13 cellular contexts compared by ENCODE assay signal in genomic region chr20:45340236-45340847, GRCh38. TPM values are rescaled to one million over a fixed set of nuclear protein-coding genes. Genes with fewer than 3 reads are reported as not detected.
DNase-seq lines count a peak whose midpoint lies in the region; ATAC-seq and TF ChIP-seq lines count a peak whose summit lies in the region.
"Had no signal": no experiment of that assay in that cellular context is flagged by ENCODE, and none has a peak within 500 bp of the region (broad histone marks: within the 10 kb centered on the region; RNA-seq: fewer than 3 reads in every experiment).

No MANE protein-coding gene starts in this region.

- intact Hi-C loops in Calu3 (cut with micrococcal nuclease; ENCODE audit: unreplicated experiment), result no loop called here

- CTCF ChIA-PET in Calu3 (lab: Charles Lee), result interaction anchor here (2.2 to 6.0 kb wide), 3 partner anchors 16 to 21 kb away, joined by 5 to 57 read pairs (median 19); partner anchors contain the start of gene SYS1

- no peaks in the 10 kb centered on the region for H3K9me3 ChIP-seq in right atrium auricular region

- peaks cover 28% of the 10 kb centered on the region for H3K36me3 ChIP-seq in right atrium auricular region

- DNase-seq in Calu3 (no peak), right atrium auricular region (ENCODE audit: low spot score) (no peak), progenitor cell of endocrine pancreas (ENCODE audit: low spot score, unreplicated experiment) (no peak), mesenteric fat pad (ENCODE audit: low spot score) (no peak), endothelial cell (ENCODE audit: low spot score) (no peak), NCI-H146 (lab: John Stamatoyannopoulos, UW) (no peak)
- DNase-seq: NCI-H748 treated with DMSO at 0.1 percent for 48 hours had no signal

- peaks cover 5 to 98% of the 10 kb centered on the region in 2 donors for H3K4me1 ChIP-seq in right atrium auricular region

- H3K27ac Mint-ChIP-seq in Calu3 (ENCODE audit: unreplicated experiment), result peak overlapping the region; percentile 99
- H3K27ac Mint-ChIP-seq in progenitor cell of endocrine pancreas, result peak overlapping the region; percentile 99
- H3K27ac Mint-ChIP-seq in endothelial cell (ENCODE audit: unreplicated experiment), result no peak overlapping the region
- H3K27ac Mint-ChIP-seq: IgD-negative memory B cell had no signal

- no peaks in the 10 kb centered on the region for H3K27me3 ChIP-seq in right atrium auricular region
- H3K27me3 ChIP-seq: foreskin keratinocyte had no signal

- ATAC-seq in GM18907 (IDR thresholded peaks at IDR 0.05; ENCODE audit: unreplicated experiment), result no peak
- ATAC-seq: foreskin keratinocyte had no signal

- H3K9me3 Mint-ChIP-seq in Calu3 (ENCODE audit: low read depth, unreplicated experiment) (no peaks in the 10 kb centered on the region), progenitor cell of endocrine pancreas (ENCODE audit: low read depth) (no peaks in the 10 kb centered on the region), endothelial cell (ENCODE audit: unreplicated experiment) (no peaks in the 10 kb centered on the region)
- H3K9me3 Mint-ChIP-seq: IgD-negative memory B cell had no signal

- BruUV-seq in Calu3 (replicated peaks; lab: Mats Ljungman, UMichigan), result no TSS peak

- peaks cover 96% of the 10 kb centered on the region for H3K36me3 Mint-ChIP-seq in Calu3 (ENCODE audit: insufficient read depth, unreplicated experiment)
- peaks cover 11% of the 10 kb centered on the region for H3K36me3 Mint-ChIP-seq in progenitor cell of endocrine pancreas (ENCODE audit: insufficient read depth)
- H3K36me3 Mint-ChIP-seq in endothelial cell (ENCODE audit: low read depth, unreplicated experiment), result no peaks in the 10 kb centered on the region
- H3K36me3 Mint-ChIP-seq: IgD-negative memory B cell had no signal

- H3K4me3 ChIP-seq in right atrium auricular region, result no peak overlapping the region

- H3K4me1 Mint-ChIP-seq in Calu3 (ENCODE audit: low read depth, unreplicated experiment) (peaks cover 92% of the 10 kb centered on the region), progenitor cell of endocrine pancreas (ENCODE audit: low read depth) (peaks cover 88% of the 10 kb centered on the region), endothelial cell (ENCODE audit: unreplicated experiment) (peaks cover 38% of the 10 kb centered on the region)

- no peak for TF ChIP-seq CTCF in Calu3 (IDR thresholded peaks at IDR 0.05; ENCODE audit: unreplicated experiment)
- no peak for TF ChIP-seq CTCF in VCaP (conservative IDR thresholded peaks at IDR 0.05)
- no peak for TF ChIP-seq CTCF in right atrium auricular region (IDR thresholded peaks at IDR 0.05)
- no peak for TF ChIP-seq CTCF in progenitor cell of endocrine pancreas (IDR thresholded peaks at IDR 0.05; ENCODE audit: unreplicated experiment)
- TF ChIP-seq CTCF in endothelial cell (IDR thresholded peaks at IDR 0.05; ENCODE audit: unreplicated experiment), result no peak

- peak overlapping the region; percentile 92 for H3K27ac ChIP-seq in VCaP
- peak overlapping the region; percentile 96 to 97 for H3K27ac ChIP-seq in right atrium auricular region

- no peaks in the 10 kb centered on the region for H3K27me3 Mint-ChIP-seq in Calu3 (ENCODE audit: unreplicated experiment)
- H3K27me3 Mint-ChIP-seq in progenitor cell of endocrine pancreas, result no peaks in the 10 kb centered on the region
- no peaks in the 10 kb centered on the region for H3K27me3 Mint-ChIP-seq in endothelial cell (ENCODE audit: unreplicated experiment)

- H3K4me3 Mint-ChIP-seq in Calu3 (ENCODE audit: low read depth, unreplicated experiment) (peak overlapping the region; percentile 95), progenitor cell of endocrine pancreas (ENCODE audit: low read depth) (peak overlapping the region; percentile 95), endothelial cell (ENCODE audit: unreplicated experiment) (no peak overlapping the region)
- H3K4me3 Mint-ChIP-seq: IgD-negative memory B cell had no signal

RNA-seq across cellular contexts. Expression of gene SDC4, which starts 7.9 kb away (rescaled TPM):
- total RNA-seq in Calu3 (2022), result 238 and 256 TPM in 2 replicates
- 10 to 100 TPM; 71.4 to 95.2 TPM for total RNA-seq in right atrium auricular region
- 112 and 121 TPM in 2 replicates for total RNA-seq in progenitor cell of endocrine pancreas
- 81.6 TPM for total RNA-seq in mesenteric fat pad
- 7.4 TPM for total RNA-seq in endothelial cell (ENCODE audit: unreplicated experiment)

RNA-seq across cellular contexts. Expression of gene SYS1, which starts 22.6 kb away (rescaled TPM):
- total RNA-seq in Calu3 (2022), result 42.1 and 45.5 TPM in 2 replicates
- total RNA-seq in right atrium auricular region, result 10 to 100 TPM; 31.7 to 41.9 TPM
- 31.1 and 31.9 TPM in 2 replicates for total RNA-seq in progenitor cell of endocrine pancreas
- total RNA-seq in mesenteric fat pad, result 23.8 TPM
- 20.0 TPM for total RNA-seq in endothelial cell (ENCODE audit: unreplicated experiment)

RNA-seq across cellular contexts. Expression of gene MATN4, which starts 32.2 kb away (rescaled TPM):
- total RNA-seq in Calu3 (2022) (0.17 and 0.29 TPM in 2 replicates), right atrium auricular region (not detected), progenitor cell of endocrine pancreas (0.20 TPM in 1 of 2 replicates, not detected in the other), mesenteric fat pad (not detected), endothelial cell (ENCODE audit: unreplicated experiment) (not detected)
- total RNA-seq: foreskin keratinocyte had no signal

RNA-seq across cellular contexts. Expression of gene RBPJL, which starts 33.7 kb away (rescaled TPM):
- total RNA-seq in Calu3 (2022) (not detected in 2 replicates), right atrium auricular region (not detected), progenitor cell of endocrine pancreas (1.4 and 1.5 TPM in 2 replicates), mesenteric fat pad (not detected), endothelial cell (ENCODE audit: unreplicated experiment) (not detected)
- total RNA-seq: bronchial epithelial cell; foreskin keratinocyte; T-helper 1 cell treated with Interleukin-12 subunit alpha and Interleukin-12 subunit beta and Interleukin-4 antibody, amounts not matched to agents 30 ng/mL and 1 ng/mL, for 36 hours had no signal

RNA-seq across cellular contexts. Expression of gene TP53TG5, which starts 37.8 kb away (rescaled TPM):
- total RNA-seq in Calu3 (2022) (0.52 and 0.88 TPM in 2 replicates), right atrium auricular region (not detected), progenitor cell of endocrine pancreas (not detected in 2 replicates), mesenteric fat pad (not detected), endothelial cell (ENCODE audit: unreplicated experiment) (not detected)
- total RNA-seq: bronchial epithelial cell; foreskin keratinocyte; T-helper 1 cell treated with Interleukin-12 subunit alpha and Interleukin-12 subunit beta and Interleukin-4 antibody, amounts not matched to agents 30 ng/mL and 1 ng/mL, for 36 hours had no signal
